In genomic region chr1:234512376-234512965, GRCh38 we compare ENCODE assay signal across 18 cellular contexts. TPM values are rescaled to one million over a fixed set of nuclear protein-coding genes. Genes with fewer than 3 reads are reported as not detected.
DNase-seq lines count a peak whose midpoint lies in the region; ATAC-seq and TF ChIP-seq lines count a peak whose summit lies in the region.
"Had no signal": no experiment of that assay in that cellular context is flagged by ENCODE, and none has a peak within 500 bp of the region (broad histone marks: within the 10 kb centered on the region; RNA-seq: fewer than 3 reads in every experiment).

No MANE protein-coding gene starts in this region.

- H3K36me3 ChIP-seq in left ventricle myocardium inferior = no peaks in the 10 kb centered on the region
- no peaks in the 10 kb centered on the region for H3K36me3 ChIP-seq in OCI-LY3 (replicated peaks; ENCODE audit: low read depth, low read length)
- H3K36me3 ChIP-seq in effector memory CD4-positive, alpha-beta T cell (ENCODE audit: control insufficient read depth, insufficient read depth, low read length) = no peaks in the 10 kb centered on the region
- H3K36me3 ChIP-seq: pancreas had no signal

- H4K20me1 ChIP-seq in OCI-LY3 (ENCODE audit: insufficient read depth, low read length) = no peaks in the 10 kb centered on the region

- H3K4me3 ChIP-seq in left ventricle myocardium inferior (no peak overlapping the region), OCI-LY3 (ENCODE audit: low read length) (peak overlapping the region; percentile 44)
- no peak overlapping the region for H3K4me3 ChIP-seq in effector memory CD4-positive, alpha-beta T cell (ENCODE audit: insufficient read depth, low read depth, low read length, poor library complexity, severe bottlenecking)
- H3K4me3 ChIP-seq: A549, hepatocyte, pancreas had no signal

- H3K27ac ChIP-seq in left ventricle myocardium inferior (replicated peaks) (no peak overlapping the region), OCI-LY3 (ENCODE audit: low read length) (no peak overlapping the region; the same call in 1 of the 2 replicates)
- H3K27ac ChIP-seq in effector memory CD4-positive, alpha-beta T cell (ENCODE audit: insufficient read depth, low read length, poor library complexity, severe bottlenecking) = no peak overlapping the region
- H3K27ac ChIP-seq: hepatocyte, KMS-11, pancreas had no signal

- H3K79me2 ChIP-seq in OCI-LY3 (ENCODE audit: low read length) = no peaks in the 10 kb centered on the region
- H3K79me2 ChIP-seq: hepatocyte had no signal

- DNase-seq in Right ventricle myocardium superior (no peak), left ventricle myocardium inferior (no peak), erythroblast (lab: John Stamatoyannopoulos, UW) (peak; percentile 40 to 58), C1 segment of cervical spinal cord (lab: John Stamatoyannopoulos, UW) (no peak)
- DNase-seq in activated CD4-positive, alpha-beta T cell treated with anti-CD3 and anti-CD28 coated beads for 48 hours = no peak
- no peak for DNase-seq in effector memory CD4-positive, alpha-beta T cell
- DNase-seq: caudate nucleus; CD8-positive, alpha-beta T cell; effector CD4-positive, alpha-beta T cell; NCI-H1436; NCI-H345; pancreas; trophoblast cell had no signal

- ATAC-seq in Right ventricle myocardium superior (ENCODE audit: poor library complexity) (peak; percentile 46), HG03342 (IDR thresholded peaks at IDR 0.05; ENCODE audit: unreplicated experiment) (no peak)
- ATAC-seq: A549; CD8-positive, alpha-beta T cell had no signal

- H3K4me2 ChIP-seq in OCI-LY3 (ENCODE audit: low read length) = peak overlapping the region; percentile 56
- H3K4me2 ChIP-seq: A549, hepatocyte, KMS-11 had no signal

- H3K27me3 ChIP-seq in left ventricle myocardium inferior (ENCODE audit: low read depth) = no peaks in the 10 kb centered on the region
- H3K27me3 ChIP-seq in OCI-LY3 (ENCODE audit: low read depth, low read length) = peaks cover 3% of the 10 kb centered on the region; the same call in 1 of the 2 replicates
- no peaks in the 10 kb centered on the region for H3K27me3 ChIP-seq in effector memory CD4-positive, alpha-beta T cell (replicated peaks; ENCODE audit: control insufficient read depth, insufficient read depth, low read length, poor library complexity, severe bottlenecking)
- H3K27me3 ChIP-seq: hepatocyte, pancreas had no signal

- no peak for TF ChIP-seq POLR2A in erythroblast (IDR thresholded peaks at IDR 0.05; ENCODE audit: low read length)

- peak overlapping the region; percentile 14; the same call in 1 of the 2 replicates for H3K9ac ChIP-seq in OCI-LY3 (ENCODE audit: low read length)
- H3K9ac ChIP-seq: KMS-11 had no signal

- intact Hi-C loops in Right ventricle myocardium superior (cut with DNase I) = no loop called here
- intact Hi-C loops in left ventricle myocardium inferior (cut with micrococcal nuclease) = no loop called here

- H2AFZ ChIP-seq in OCI-LY3 (ENCODE audit: low read depth, low read length) = peak overlapping the region; percentile 19; the same call in 1 of the 2 replicates
- H2AFZ ChIP-seq: hepatocyte had no signal

- H3K4me1 ChIP-seq in left ventricle myocardium inferior (peaks cover 25% of the 10 kb centered on the region), OCI-LY3 (ENCODE audit: low read length) (peaks cover 47% of the 10 kb centered on the region)
- no peaks in the 10 kb centered on the region for H3K4me1 ChIP-seq in effector memory CD4-positive, alpha-beta T cell (ENCODE audit: control insufficient read depth, insufficient read depth, low read length, poor library complexity, severe bottlenecking)

- H3K9me3 ChIP-seq in left ventricle myocardium inferior (replicated peaks) = no peaks in the 10 kb centered on the region
- H3K9me3 ChIP-seq in OCI-LY3 (ENCODE audit: insufficient read depth, low read length) = no peaks in the 10 kb centered on the region
- no peaks in the 10 kb centered on the region for H3K9me3 ChIP-seq in effector memory CD4-positive, alpha-beta T cell (ENCODE audit: control insufficient read depth, low read length)
- H3K9me3 ChIP-seq: A549, pancreas had no signal

- TF ChIP-seq CTCF in left ventricle myocardium inferior (IDR thresholded peaks at IDR 0.05; ENCODE audit: borderline replicate concordance) = no peak
- TF ChIP-seq CTCF in OCI-LY3 (IDR thresholded peaks at IDR 0.05; ENCODE audit: low read depth, low read length) = no peak

RNA-seq across cellular contexts. Expression of gene TARBP1, which starts 33.5 kb away (rescaled TPM):
- total RNA-seq in Right ventricle myocardium superior (9.2 TPM), left ventricle myocardium inferior (11.4 TPM)

Comparison
In these comparisons a context has a peak if more than half of its experiments do, and no peak if none do; other contexts are left out.
1. DNase-seq: peak in erythroblast (2 of 2); none in Right ventricle myocardium superior (single experiment), left ventricle myocardium inferior (single experiment), C1 segment of cervical spinal cord (0 of 14), activated CD4-positive, alpha-beta T cell treated with anti-CD3 and anti-CD28 coated beads for 48 hours (single experiment) and effector memory CD4-positive, alpha-beta T cell (0 of 3).